In genomic region chr21:28791595-28792282, GRCh38 we compare ENCODE assay signal across 11 cellular contexts.
"Had no signal": no experiment of that assay in that cellular context is flagged by ENCODE, and none has a peak within 500 bp of the region (broad histone marks: within the 10 kb centered on the region; RNA-seq: fewer than 3 reads in every experiment).

No MANE protein-coding gene starts in this region.

- H3K27ac Mint-ChIP-seq: activated naive CD4-positive, alpha-beta T cell treated with anti-CD3 and anti-CD28 coated beads, Interleukin-2, amount 10 ng/mL, durations not matched to agents 7 days and 5 days; neural progenitor cell had no signal

- H3K4me3 Mint-ChIP-seq: activated naive CD4-positive, alpha-beta T cell treated with anti-CD3 and anti-CD28 coated beads, Interleukin-2, amount 10 ng/mL, durations not matched to agents 7 days and 5 days; neural progenitor cell had no signal

- ATAC-seq: body of pancreas had no signal

- H3K36me3 ChIP-seq: neural progenitor cell, ovary, tibial artery had no signal

- H3K4me3 ChIP-seq: body of pancreas, hepatocyte, neural progenitor cell, ovary, tibial artery had no signal

- H2AFZ ChIP-seq: hepatocyte, neural progenitor cell had no signal

- H3K27ac ChIP-seq: body of pancreas, hepatocyte, neural progenitor cell, ovary, tibial artery had no signal

- H3K9me3 Mint-ChIP-seq: activated naive CD4-positive, alpha-beta T cell treated with anti-CD3 and anti-CD28 coated beads, Interleukin-2, amount 10 ng/mL, durations not matched to agents 7 days and 5 days; neural progenitor cell had no signal

- H3K4me2 ChIP-seq: hepatocyte, neural progenitor cell had no signal

- H3K4me1 Mint-ChIP-seq: activated naive CD4-positive, alpha-beta T cell treated with anti-CD3 and anti-CD28 coated beads, Interleukin-2, amount 10 ng/mL, durations not matched to agents 7 days and 5 days had no signal

- H3K36me3 Mint-ChIP-seq: neural progenitor cell had no signal

- H3K4me1 ChIP-seq: neural progenitor cell had no signal

- H3K27me3 Mint-ChIP-seq: activated naive CD4-positive, alpha-beta T cell treated with anti-CD3 and anti-CD28 coated beads, Interleukin-2, amount 10 ng/mL, durations not matched to agents 7 days and 5 days had no signal

- H3K79me2 ChIP-seq: hepatocyte had no signal

- DNase-seq: activated CD4-positive, alpha-beta T cell treated with anti-CD3 and anti-CD28 coated beads, Interleukin-2, amount 50 U/mL, for 4 hours; activated CD8-positive, alpha-beta memory T cell treated with anti-CD3 and anti-CD28 coated beads, Interleukin-2, amount 50 U/mL, for 48 hours; activated naive CD4-positive, alpha-beta T cell treated with anti-CD3 and anti-CD28 coated beads, Interleukin-2, amount 10 ng/mL, durations not matched to agents 7 days and 5 days; amniotic stem cell; body of pancreas; dermis blood vessel endothelial cell; ovary; stimulated activated CD4-positive, alpha-beta T cell treated with anti-CD3 and anti-CD28 coated beads, Interleukin-4, amount 100 ng/mL, for 4 hours; tibial artery had no signal

- H3K27me3 ChIP-seq: body of pancreas, hepatocyte, neural progenitor cell, ovary, tibial artery had no signal
